In genomic region chr20:768426-768978, GRCh38 we compare ENCODE assay signal across 9 cellular contexts. TPM values are rescaled to one million over a fixed set of nuclear protein-coding genes. Genes with fewer than 3 reads are reported as not detected.
DNase-seq lines count a peak whose midpoint lies in the region; ATAC-seq and TF ChIP-seq lines count a peak whose summit lies in the region.
"Had no signal": no experiment of that assay in that cellular context is flagged by ENCODE, and none has a peak within 500 bp of the region (broad histone marks: within the 10 kb centered on the region; RNA-seq: fewer than 3 reads in every experiment).

Gene SLC52A3 (minus strand): TSS chr20:768500. CDS start chr20:765774, 2,726 bp downstream.

- no peak within 1 kb of the TSS for H3K27ac Mint-ChIP-seq in neural progenitor cell

- no peak within 1 kb of the TSS for H3K9ac ChIP-seq in neural progenitor cell

- no peaks in the 10 kb centered on the region for H3K79me2 ChIP-seq in neural progenitor cell (ENCODE audit: low read depth)

- H3K4me3 ChIP-seq in GM12865 (ENCODE audit: low read depth, low read length), result no peak within 1 kb of the TSS
- no peak within 1 kb of the TSS for H3K4me3 ChIP-seq in neural progenitor cell

- H4K20me1 ChIP-seq in neural progenitor cell (ENCODE audit: low read depth), result no peaks in the 10 kb centered on the region

- peak within 1 kb of the TSS; percentile 17 for H2AFZ ChIP-seq in neural progenitor cell (replicated peaks)

- peaks cover 2% of the 10 kb centered on the region for H3K9me3 Mint-ChIP-seq in neural progenitor cell

- TF ChIP-seq CTCF in GM12865 (IDR thresholded peaks at IDR 0.05; ENCODE audit: insufficient read depth, low read depth, low read length, missing control alignments) (peak; percentile 10), neural progenitor cell (IDR thresholded peaks at IDR 0.05) (peak; percentile 52)

- H3K4me1 ChIP-seq in neural progenitor cell, result no peaks in the 10 kb centered on the region

- no peak within 1 kb of the TSS for H3K4me2 ChIP-seq in neural progenitor cell

- H3K36me3 Mint-ChIP-seq in neural progenitor cell, result no peaks in the 10 kb centered on the region

- H3K27me3 ChIP-seq in neural progenitor cell, result no peaks in the 10 kb centered on the region

- no peaks in the 10 kb centered on the region for H3K36me3 ChIP-seq in neural progenitor cell

- H3K4me3 Mint-ChIP-seq in neural progenitor cell, result no peak within 1 kb of the TSS

- H3K27ac ChIP-seq in epithelial cell of prostate, result peak within 1 kb of the TSS; percentile 52
- no peak within 1 kb of the TSS for H3K27ac ChIP-seq in neural progenitor cell

- no peaks in the 10 kb centered on the region for H3F3A ChIP-seq in neural progenitor cell (ENCODE audit: low read depth)

- no peak for ATAC-seq in GM19023 (IDR thresholded peaks at IDR 0.05; ENCODE audit: unreplicated experiment)
- ATAC-seq in HG02798 (IDR thresholded peaks at IDR 0.05; ENCODE audit: poor library complexity, unreplicated experiment), result no peak

- peaks cover 10% of the 10 kb centered on the region for H3K27me3 Mint-ChIP-seq in neural progenitor cell (ENCODE audit: insufficient read depth, low read depth)

- no peaks in the 10 kb centered on the region for H3K9me3 ChIP-seq in neural progenitor cell (ENCODE audit: low read depth)

- DNase-seq in GM12865 (ENCODE audit: low read depth) (no peak), NCI-H226 (peak; percentile 59), epithelial cell of prostate (ENCODE audit: low read depth, low spot score) (peak; percentile 31), neural progenitor cell (ENCODE audit: low spot score) (peak; percentile 51), NOMO-1 treated with DMSO at 0.1 percent for 48 hours (lab: John Stamatoyannopoulos, UW; ENCODE audit: unreplicated experiment) (no peak), NCI-H2107 (lab: John Stamatoyannopoulos, UW) (no peak)
- DNase-seq: NCI-H187 treated with DMSO at 0.1 percent for 48 hours had no signal

- H3K4me1 Mint-ChIP-seq in neural progenitor cell, result peaks cover 8% of the 10 kb centered on the region

RNA-seq across cellular contexts. Expression of gene SLC52A3, which starts in this region (rescaled TPM):
- total RNA-seq in neural progenitor cell (ENCODE audit: low replicate concordance), result 0.56 TPM in 1 of 2 replicates, not detected in the other

Comparison
In these comparisons a context has a peak if more than half of its experiments do, and no peak if none do; other contexts are left out.
1. Peak in DNase-seq in neural progenitor cell; RNA of the gene not detected or under 1 TPM.
2. DNase-seq: peak in NCI-H226 (single experiment) and epithelial cell of prostate (single experiment); none in GM12865 (single experiment), NOMO-1 treated with DMSO at 0.1 percent for 48 hours (single experiment) and NCI-H2107 (single experiment).